ENCODE assay signal across 8 cellular contexts in genomic region chr2:156435725-156436476, GRCh38. TPM values are rescaled to one million over a fixed set of nuclear protein-coding genes. Genes with fewer than 3 reads are reported as not detected.
A peak's percentile ranks its signal among the peaks of the same experiment; 100 is the strongest.
DNase-seq lines count a peak whose midpoint lies in the region; ATAC-seq and TF ChIP-seq lines count a peak whose summit lies in the region.

Gene GPD2, plus strand, starts transcription at chr2:156436379. Its CDS starts 39,727 bp downstream, at chr2:156476106.

- H3K9me3 Mint-ChIP-seq in stimulated activated effector memory CD8-positive, alpha-beta T cell treated with anti-CD3 and anti-CD28 coated beads, Interleukin-12 subunit alpha, Interleukin-12 subunit beta, amount 100 ng/mL, for 72 hours = no peaks in the 10 kb centered on the region

- intact Hi-C loops in PC-9 (cut with micrococcal nuclease; ENCODE audit: unreplicated experiment) (loop anchor here (1.0 to 2.0 kb wide), 5 partner anchors 31 to 457 kb away; no protein-coding TSS in a partner anchor), esophagus muscularis mucosa (cut with DNase I) (loop anchor here (2.0 kb wide), 2 partner anchors 35 to 93 kb away; no protein-coding TSS in a partner anchor)

- CTCF ChIA-PET in PC-9 (lab: Charles Lee) = no interaction called here

- H3K36me3 ChIP-seq in PC-9 (ENCODE audit: low read depth) = no peaks in the 10 kb centered on the region
- H3K36me3 ChIP-seq in esophagus muscularis mucosa = no peaks in the 10 kb centered on the region
- H3K36me3 ChIP-seq in muscle layer of duodenum (ENCODE audit: control insufficient read depth in 1 of 2, insufficient read depth in 2 of 2, low read length in 2 of 2) = peaks cover 0 to 7% of the 10 kb centered on the region in 2 donors

- peaks cover 37% of the 10 kb centered on the region for H3K4me1 Mint-ChIP-seq in stimulated activated effector memory CD8-positive, alpha-beta T cell treated with anti-CD3 and anti-CD28 coated beads, Interleukin-12 subunit alpha, Interleukin-12 subunit beta, amount 100 ng/mL, for 72 hours

- H3K4me3 ChIP-seq in PC-9 (peak within 1 kb of the TSS; percentile 65), esophagus muscularis mucosa (peak within 1 kb of the TSS; percentile 66 to 89 (median 81)), muscle layer of duodenum (ENCODE audit: low read depth in 1 of 2, low read length in 2 of 2) (peak within 1 kb of the TSS; percentile 77 to 95)

- ATAC-seq in GM19438 (IDR thresholded peaks at IDR 0.05; ENCODE audit: low read depth, unreplicated experiment) = peak; percentile 53
- ATAC-seq in HG03565 (IDR thresholded peaks at IDR 0.05; ENCODE audit: unreplicated experiment) = peak; percentile 30
- ATAC-seq in stimulated activated effector memory CD8-positive, alpha-beta T cell treated with anti-CD3 and anti-CD28 coated beads, Interleukin-12 subunit alpha, Interleukin-12 subunit beta, amount 100 ng/mL, for 72 hours = peak; percentile 82

- H3K79me2 ChIP-seq in PC-9 (ENCODE audit: low read depth) = peaks cover 29% of the 10 kb centered on the region

- WGBS in esophagus muscularis mucosa = 0% methylated on average over 5 of the region's 75 CpGs

- H3F3A ChIP-seq in PC-9 (ENCODE audit: insufficient read depth, low read depth) = peaks cover 23% of the 10 kb centered on the region

- no peak for TF ChIP-seq CTCF in PC-9 (conservative IDR thresholded peaks at IDR 0.05)
- peak in 1 of 3 experiments; percentile 6 for TF ChIP-seq CTCF in esophagus muscularis mucosa (IDR thresholded peaks at IDR 0.05)

- TF ChIP-seq POLR2A in esophagus muscularis mucosa (IDR thresholded peaks at IDR 0.05; ENCODE audit: low read depth) = peak; percentile 82

- no peaks in the 10 kb centered on the region for H3K9me3 ChIP-seq in PC-9 (ENCODE audit: insufficient read depth, low read depth)
- H3K9me3 ChIP-seq in esophagus muscularis mucosa = no peaks in the 10 kb centered on the region
- H3K9me3 ChIP-seq in muscle layer of duodenum (ENCODE audit: control insufficient read depth in 1 of 2, low read length in 2 of 2) = no peaks in the 10 kb centered on the region

- peak within 1 kb of the TSS; percentile 93 for H3K4me2 ChIP-seq in PC-9

- H3K27ac ChIP-seq in PC-9 (peak within 1 kb of the TSS; percentile 95), esophagus muscularis mucosa (replicated peaks in 1 of 4) (peak within 1 kb of the TSS; percentile 92 to 99 (median 98)), muscle layer of duodenum (ENCODE audit: low read length) (peak within 1 kb of the TSS; percentile 93)

- H3K27ac Mint-ChIP-seq in stimulated activated effector memory CD8-positive, alpha-beta T cell treated with anti-CD3 and anti-CD28 coated beads, Interleukin-12 subunit alpha, Interleukin-12 subunit beta, amount 100 ng/mL, for 72 hours = peak within 1 kb of the TSS; percentile 98

- H3K36me3 Mint-ChIP-seq in stimulated activated effector memory CD8-positive, alpha-beta T cell treated with anti-CD3 and anti-CD28 coated beads, Interleukin-12 subunit alpha, Interleukin-12 subunit beta, amount 100 ng/mL, for 72 hours = peaks cover 18% of the 10 kb centered on the region

- H2AFZ ChIP-seq in PC-9 = peak within 1 kb of the TSS; percentile 93

- TF ChIP-seq EP300 in esophagus muscularis mucosa (IDR thresholded peaks at IDR 0.05) = no peak

- H3K27me3 ChIP-seq in PC-9 (ENCODE audit: insufficient read depth, low read depth) (no peaks in the 10 kb centered on the region), esophagus muscularis mucosa (no peaks in the 10 kb centered on the region), muscle layer of duodenum (ENCODE audit: low read depth, low read length) (no peaks in the 10 kb centered on the region)

- no peaks in the 10 kb centered on the region for H3K9me2 ChIP-seq in PC-9 (ENCODE audit: insufficient read depth)

- no TSS peak for BruUV-seq in PC-9 (replicated peaks; lab: Mats Ljungman, UMichigan)

- peak; percentile 97 for DNase-seq in COLO668 (lab: John Stamatoyannopoulos, UW; ENCODE audit: unreplicated experiment)
- peak; percentile 74 to 88 for DNase-seq in PC-9
- peak; percentile 78 to 80 for DNase-seq in activated T-cell treated with anti-CD3 and anti-CD28 coated beads, Interleukin-2, amount 50 U/mL, for 48 hours
- peak; percentile 97 for DNase-seq in esophagus muscularis mucosa (ENCODE audit: extremely low spot score)
- DNase-seq in stimulated activated effector memory CD8-positive, alpha-beta T cell treated with anti-CD3 and anti-CD28 coated beads, Interleukin-12 subunit alpha, Interleukin-12 subunit beta, amount 100 ng/mL, for 72 hours (ENCODE audit: low spot score in 2 of 2) = peak; percentile 42 to 83

- peak within 1 kb of the TSS; percentile 95 for H3K4me3 Mint-ChIP-seq in stimulated activated effector memory CD8-positive, alpha-beta T cell treated with anti-CD3 and anti-CD28 coated beads, Interleukin-12 subunit alpha, Interleukin-12 subunit beta, amount 100 ng/mL, for 72 hours

- H3K4me1 ChIP-seq in PC-9 (replicated peaks; ENCODE audit: insufficient read depth) = peaks cover 55% of the 10 kb centered on the region
- peaks cover 7 to 38% (median 35%) of the 10 kb centered on the region in 4 donors for H3K4me1 ChIP-seq in esophagus muscularis mucosa
- H3K4me1 ChIP-seq in muscle layer of duodenum (ENCODE audit: control insufficient read depth in 1 of 2, insufficient read depth in 2 of 2, low read length in 2 of 2) = peaks cover 16 to 17% of the 10 kb centered on the region in 2 donors

- POLR2A ChIA-PET in PC-9 (lab: Charles Lee; ENCODE audit: unreplicated experiment) = interaction anchor here (0.7 kb wide), 2 partner anchors 28 to 468 kb away, joined by 3 read pairs; no protein-coding TSS in a partner anchor

- no peaks in the 10 kb centered on the region for H4K20me1 ChIP-seq in PC-9 (ENCODE audit: insufficient read depth)

RNA-seq across cellular contexts. Expression of gene GPD2, which starts in this region (rescaled TPM):
- total RNA-seq in PC-9 (2021) (47.1 and 67.8 TPM in 2 replicates), esophagus muscularis mucosa (10 to 100 TPM; 19.5 to 26.0 (median 22.5) TPM)

Comparison
In these comparisons a context has a peak if more than half of its experiments do, and no peak if none do; other contexts are left out.
1. Peak in every context shown above with its lines: DNase-seq, ATAC-seq, H3K4me3 ChIP-seq and H3K27ac ChIP-seq.
2. ATAC-seq: peak in every context shown above with its lines; median percentile 82 in stimulated activated effector memory CD8-positive, alpha-beta T cell treated with anti-CD3 and anti-CD28 coated beads, Interleukin-12 subunit alpha, Interleukin-12 subunit beta, amount 100 ng/mL, for 72 hours; 53 in GM19438; 30 in HG03565.